In the genomic region with DNA sequence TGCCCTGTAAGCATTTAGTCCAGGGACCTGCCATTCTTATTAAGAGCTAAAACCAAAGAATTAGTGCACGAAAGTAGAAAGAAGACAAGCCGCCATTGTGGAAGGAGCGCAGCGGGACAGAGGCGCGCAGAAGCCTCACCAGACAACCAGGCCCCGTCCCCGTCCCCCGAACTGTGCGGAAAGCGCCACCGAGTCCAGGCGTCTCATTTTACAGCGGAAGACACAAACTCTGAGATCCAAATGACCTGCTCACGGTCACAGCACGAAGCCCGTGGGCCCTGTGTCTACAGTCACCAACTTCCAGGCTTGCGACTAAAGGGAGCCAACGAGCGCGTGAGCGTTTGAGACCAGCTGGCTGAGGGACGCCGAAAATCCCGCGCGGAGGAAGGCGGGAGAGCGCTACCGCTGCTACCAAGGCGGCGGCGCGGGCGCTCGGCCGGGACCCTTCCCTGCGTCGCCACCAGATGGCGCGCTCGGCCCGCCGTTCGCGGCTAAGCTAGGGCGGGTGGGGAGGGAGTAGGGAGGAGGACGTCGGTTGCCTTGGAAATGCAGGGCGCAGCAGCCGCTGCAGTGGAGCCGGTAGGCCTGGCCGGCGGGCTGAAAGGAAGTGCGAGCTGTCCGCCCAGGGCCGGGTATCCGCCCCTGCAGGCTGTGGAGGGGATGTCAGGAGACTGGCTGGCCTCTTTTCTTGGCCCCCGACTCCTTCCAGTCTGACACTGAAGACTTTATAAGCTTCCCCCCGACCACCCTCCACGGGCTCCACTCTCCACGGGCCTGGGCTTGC, we compare ENCODE assay signal across 1 cellular context.
TF ChIP-seq lines count a peak whose summit lies in the region.

No MANE protein-coding gene starts in this region.

TF ChIP-seq in HCT116, 20 proteins besides CTCF, POLR2A, EP300 and RAD21 (continued from another document):
- TF ChIP-seq, protein P1, sequence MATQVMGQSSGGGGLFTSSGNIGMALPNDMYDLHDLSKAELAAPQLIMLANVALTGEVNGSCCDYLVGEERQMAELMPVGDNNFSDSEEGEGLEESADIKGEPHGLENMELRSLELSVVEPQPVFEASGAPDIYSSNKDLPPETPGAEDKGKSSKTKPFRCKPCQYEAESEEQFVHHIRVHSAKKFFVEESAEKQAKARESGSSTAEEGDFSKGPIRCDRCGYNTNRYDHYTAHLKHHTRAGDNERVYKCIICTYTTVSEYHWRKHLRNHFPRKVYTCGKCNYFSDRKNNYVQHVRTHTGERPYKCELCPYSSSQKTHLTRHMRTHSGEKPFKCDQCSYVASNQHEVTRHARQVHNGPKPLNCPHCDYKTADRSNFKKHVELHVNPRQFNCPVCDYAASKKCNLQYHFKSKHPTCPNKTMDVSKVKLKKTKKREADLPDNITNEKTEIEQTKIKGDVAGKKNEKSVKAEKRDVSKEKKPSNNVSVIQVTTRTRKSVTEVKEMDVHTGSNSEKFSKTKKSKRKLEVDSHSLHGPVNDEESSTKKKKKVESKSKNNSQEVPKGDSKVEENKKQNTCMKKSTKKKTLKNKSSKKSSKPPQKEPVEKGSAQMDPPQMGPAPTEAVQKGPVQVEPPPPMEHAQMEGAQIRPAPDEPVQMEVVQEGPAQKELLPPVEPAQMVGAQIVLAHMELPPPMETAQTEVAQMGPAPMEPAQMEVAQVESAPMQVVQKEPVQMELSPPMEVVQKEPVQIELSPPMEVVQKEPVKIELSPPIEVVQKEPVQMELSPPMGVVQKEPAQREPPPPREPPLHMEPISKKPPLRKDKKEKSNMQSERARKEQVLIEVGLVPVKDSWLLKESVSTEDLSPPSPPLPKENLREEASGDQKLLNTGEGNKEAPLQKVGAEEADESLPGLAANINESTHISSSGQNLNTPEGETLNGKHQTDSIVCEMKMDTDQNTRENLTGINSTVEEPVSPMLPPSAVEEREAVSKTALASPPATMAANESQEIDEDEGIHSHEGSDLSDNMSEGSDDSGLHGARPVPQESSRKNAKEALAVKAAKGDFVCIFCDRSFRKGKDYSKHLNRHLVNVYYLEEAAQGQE (IDR thresholded peaks at IDR 0.05; ENCODE audit: low read depth): no peak
- no peak for TF ChIP-seq SRF (IDR thresholded peaks at IDR 0.05; ENCODE audit: low read depth)
- no peak for TF ChIP-seq EGR1 (IDR thresholded peaks at IDR 0.05; ENCODE audit: low read depth)
- peak; percentile 28; the same call in 1 of the 2 replicates for TF ChIP-seq ZFX (IDR thresholded peaks at IDR 0.05)
- TF ChIP-seq, protein P2, sequence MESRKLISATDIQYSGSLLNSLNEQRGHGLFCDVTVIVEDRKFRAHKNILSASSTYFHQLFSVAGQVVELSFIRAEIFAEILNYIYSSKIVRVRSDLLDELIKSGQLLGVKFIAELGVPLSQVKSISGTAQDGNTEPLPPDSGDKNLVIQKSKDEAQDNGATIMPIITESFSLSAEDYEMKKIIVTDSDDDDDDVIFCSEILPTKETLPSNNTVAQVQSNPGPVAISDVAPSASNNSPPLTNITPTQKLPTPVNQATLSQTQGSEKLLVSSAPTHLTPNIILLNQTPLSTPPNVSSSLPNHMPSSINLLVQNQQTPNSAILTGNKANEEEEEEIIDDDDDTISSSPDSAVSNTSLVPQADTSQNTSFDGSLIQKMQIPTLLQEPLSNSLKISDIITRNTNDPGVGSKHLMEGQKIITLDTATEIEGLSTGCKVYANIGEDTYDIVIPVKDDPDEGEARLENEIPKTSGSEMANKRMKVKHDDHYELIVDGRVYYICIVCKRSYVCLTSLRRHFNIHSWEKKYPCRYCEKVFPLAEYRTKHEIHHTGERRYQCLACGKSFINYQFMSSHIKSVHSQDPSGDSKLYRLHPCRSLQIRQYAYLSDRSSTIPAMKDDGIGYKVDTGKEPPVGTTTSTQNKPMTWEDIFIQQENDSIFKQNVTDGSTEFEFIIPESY (IDR thresholded peaks at IDR 0.05; ENCODE audit: extremely low read depth, insufficient replicate concordance, low read length): no peak
- peak; percentile 23; the same call in 1 of the 2 replicates for TF ChIP-seq CBX3 (IDR thresholded peaks at IDR 0.05; ENCODE audit: low read depth)
